ENCODE assay signal across 26 cellular contexts in the genomic region with DNA sequence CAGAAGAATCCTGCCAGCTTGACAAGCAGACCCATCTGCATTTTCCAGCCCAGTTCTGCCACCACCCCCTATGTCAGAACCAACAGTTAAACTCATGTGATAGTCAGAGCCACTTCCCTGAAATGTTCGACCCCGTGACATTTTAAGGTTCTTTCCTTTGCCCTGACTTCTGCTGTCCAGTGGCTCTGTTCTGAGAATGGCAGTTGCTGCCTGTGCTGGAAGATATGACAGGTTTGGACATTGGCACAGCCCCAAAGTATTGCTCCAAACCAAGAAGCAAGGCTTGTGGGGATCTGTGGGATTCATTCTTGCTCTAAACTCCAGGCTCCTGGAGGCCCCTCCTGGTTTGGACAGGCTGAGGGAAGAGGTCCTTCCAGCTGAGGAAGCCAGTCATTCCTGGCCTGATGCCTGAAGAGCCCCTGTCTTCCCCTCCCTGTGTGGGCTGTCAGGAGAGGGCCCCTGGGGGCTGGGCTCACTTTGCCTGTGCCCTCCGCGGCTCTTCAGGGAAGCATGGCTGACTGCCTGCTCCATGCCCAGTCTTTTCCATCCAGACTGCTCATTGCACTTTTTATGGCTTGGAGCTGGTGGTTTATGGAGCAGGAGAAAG.
DNase-seq lines count a peak whose midpoint lies in the region; ATAC-seq and TF ChIP-seq lines count a peak whose summit lies in the region.
"Had no signal": no experiment of that assay in that cellular context is flagged by ENCODE, and none has a peak within 500 bp of the region (broad histone marks: within the 10 kb centered on the region; RNA-seq: fewer than 3 reads in every experiment).

No MANE protein-coding gene starts in this region.

- intact Hi-C loops in Right ventricle myocardium inferior (cut with DNase I) = no loop called here
- intact Hi-C loops in heart right ventricle (cut with DNase I) = no loop called here
- intact Hi-C loops in activated T-helper 2 cell treated with anti-CD3 and anti-CD28 coated beads, Interferon-gamma antibody, Interleukin-2, Interleukin-4, amounts not matched to agents 10 μg/mL and 5 μg/mL and 100 μg/mL, durations not matched to agents 14 hours and 24 hours and 36 hours (cut with micrococcal nuclease) = no loop called here
- intact Hi-C loops in activated CD4-positive, alpha-beta memory T cell treated with anti-CD3 and anti-CD28 coated beads for 36 hours (cut with micrococcal nuclease) = no loop called here

- H3K4me1 ChIP-seq in heart right ventricle = peaks cover 0 to 16% (median 0%) of the 10 kb centered on the region in 9 donors
- H3K4me1 ChIP-seq: A549, foreskin keratinocyte had no signal

- no peak overlapping the region for H3K4me3 Mint-ChIP-seq in activated T-helper 2 cell treated with anti-CD3 and anti-CD28 coated beads, Interferon-gamma antibody, Interleukin-2, Interleukin-4, amounts not matched to agents 10 μg/mL and 5 μg/mL and 100 μg/mL, durations not matched to agents 14 hours and 24 hours and 36 hours (ENCODE audit: low read depth)
- H3K4me3 Mint-ChIP-seq in mesothelial cell of epicardium = no peak overlapping the region
- H3K4me3 Mint-ChIP-seq in stimulated activated effector memory CD8-positive, alpha-beta T cell treated with anti-CD3 and anti-CD28 coated beads, Interleukin-12 subunit alpha, Interleukin-12 subunit beta, amount 100 ng/mL, for 72 hours = no peak overlapping the region
- H3K4me3 Mint-ChIP-seq in activated CD4-positive, alpha-beta memory T cell treated with anti-CD3 and anti-CD28 coated beads for 36 hours = no peak overlapping the region
- H3K4me3 Mint-ChIP-seq: activated CD4-positive, alpha-beta T cell treated with anti-CD3 and anti-CD28 coated beads, Interleukin-2, amount 10 ng/mL, durations not matched to agents 7 days and 5 days; activated T-cell treated with anti-CD3 and anti-CD28 coated beads, Interleukin-2, amount 50 U/mL, for 24 hours; CD4-positive, alpha-beta T cell; memory B cell; stimulated activated memory B cell treated with anti-CD40 and anti-IgM and Interleukin-4, amounts not matched to agents 10 μg/mL and 1 μg/mL and 100 μg/mL, for 72 hours had no signal

- H3K9me3 Mint-ChIP-seq in activated T-helper 2 cell treated with anti-CD3 and anti-CD28 coated beads, Interferon-gamma antibody, Interleukin-2, Interleukin-4, amounts not matched to agents 10 μg/mL and 5 μg/mL and 100 μg/mL, durations not matched to agents 14 hours and 24 hours and 36 hours = no peaks in the 10 kb centered on the region
- no peaks in the 10 kb centered on the region for H3K9me3 Mint-ChIP-seq in mesothelial cell of epicardium
- no peaks in the 10 kb centered on the region for H3K9me3 Mint-ChIP-seq in stimulated activated effector memory CD8-positive, alpha-beta T cell treated with anti-CD3 and anti-CD28 coated beads, Interleukin-12 subunit alpha, Interleukin-12 subunit beta, amount 100 ng/mL, for 72 hours
- H3K9me3 Mint-ChIP-seq in activated CD4-positive, alpha-beta memory T cell treated with anti-CD3 and anti-CD28 coated beads for 36 hours = no peaks in the 10 kb centered on the region
- H3K9me3 Mint-ChIP-seq: CD4-positive, alpha-beta T cell; memory B cell; stimulated activated memory B cell treated with anti-CD40 and anti-IgM and Interleukin-4, amounts not matched to agents 10 μg/mL and 1 μg/mL and 100 μg/mL, for 72 hours had no signal

- H3K4me3 ChIP-seq in heart right ventricle = no peak overlapping the region
- H3K4me3 ChIP-seq: A549, esophagus squamous epithelium, SJCRH30 had no signal

- no peaks in the 10 kb centered on the region for H3K27me3 Mint-ChIP-seq in activated T-helper 2 cell treated with anti-CD3 and anti-CD28 coated beads, Interferon-gamma antibody, Interleukin-2, Interleukin-4, amounts not matched to agents 10 μg/mL and 5 μg/mL and 100 μg/mL, durations not matched to agents 14 hours and 24 hours and 36 hours (ENCODE audit: low read depth)
- H3K27me3 Mint-ChIP-seq in mesothelial cell of epicardium (ENCODE audit: low read depth) = peaks cover 3% of the 10 kb centered on the region
- H3K27me3 Mint-ChIP-seq in activated CD4-positive, alpha-beta memory T cell treated with anti-CD3 and anti-CD28 coated beads for 36 hours = no peaks in the 10 kb centered on the region
- H3K27me3 Mint-ChIP-seq: activated CD4-positive, alpha-beta T cell treated with anti-CD3 and anti-CD28 coated beads, Interleukin-2, amount 10 ng/mL, durations not matched to agents 7 days and 5 days; activated T-cell treated with anti-CD3 and anti-CD28 coated beads, Interleukin-2, amount 50 U/mL, for 24 hours; CD4-positive, alpha-beta T cell had no signal

- WGBS in heart right ventricle, 2 donors = 47 to 60% methylated on average over 4 of the region's 4 CpGs

- CTCF ChIA-PET in activated CD4-positive, alpha-beta memory T cell treated with anti-CD3 and anti-CD28 coated beads for 36 hours (lab: Charles Lee) = no interaction called here

- ATAC-seq in Right ventricle myocardium inferior (no peak), heart right ventricle (no peak)
- no peak for ATAC-seq in stimulated activated effector memory CD8-positive, alpha-beta T cell treated with anti-CD3 and anti-CD28 coated beads, Interleukin-12 subunit alpha, Interleukin-12 subunit beta, amount 100 ng/mL, for 72 hours
- ATAC-seq: A549; foreskin keratinocyte; HCT116; stimulated activated memory B cell treated with anti-CD40 and anti-IgM and Interleukin-4, amounts not matched to agents 10 μg/mL and 1 μg/mL and 100 μg/mL, for 72 hours had no signal

- H3K36me3 ChIP-seq in heart right ventricle = no peaks in the 10 kb centered on the region
- H3K36me3 ChIP-seq: esophagus squamous epithelium, SJCRH30 had no signal

- no peaks in the 10 kb centered on the region for H3K36me3 Mint-ChIP-seq in activated T-helper 2 cell treated with anti-CD3 and anti-CD28 coated beads, Interferon-gamma antibody, Interleukin-2, Interleukin-4, amounts not matched to agents 10 μg/mL and 5 μg/mL and 100 μg/mL, durations not matched to agents 14 hours and 24 hours and 36 hours (ENCODE audit: low read depth)
- no peaks in the 10 kb centered on the region for H3K36me3 Mint-ChIP-seq in mesothelial cell of epicardium
- no peaks in the 10 kb centered on the region for H3K36me3 Mint-ChIP-seq in stimulated activated effector memory CD8-positive, alpha-beta T cell treated with anti-CD3 and anti-CD28 coated beads, Interleukin-12 subunit alpha, Interleukin-12 subunit beta, amount 100 ng/mL, for 72 hours
- no peaks in the 10 kb centered on the region for H3K36me3 Mint-ChIP-seq in activated CD4-positive, alpha-beta memory T cell treated with anti-CD3 and anti-CD28 coated beads for 36 hours
- H3K36me3 Mint-ChIP-seq: memory B cell; stimulated activated memory B cell treated with anti-CD40 and anti-IgM and Interleukin-4, amounts not matched to agents 10 μg/mL and 1 μg/mL and 100 μg/mL, for 72 hours had no signal

- DNase-seq in Right ventricle myocardium inferior (ENCODE audit: missing footprints) (peak; percentile 9), heart right ventricle (no peak), mesothelial cell of epicardium (ENCODE audit: low spot score in 2 of 2, unreplicated experiment in 2 of 2) (no peak), ureter (ENCODE audit: low spot score) (no peak), NCI-H1694 (lab: John Stamatoyannopoulos, UW) (no peak)
- no peak for DNase-seq in activated T-helper 2 cell treated with anti-CD3 and anti-CD28 coated beads, Interferon-gamma antibody, Interleukin-2, Interleukin-4, amounts not matched to agents 10 μg/mL and 5 μg/mL and 100 μg/mL, durations not matched to agents 14 hours and 24 hours and 36 hours (ENCODE audit: low spot score)
- no peak for DNase-seq in stimulated activated effector memory CD8-positive, alpha-beta T cell treated with anti-CD3 and anti-CD28 coated beads, Interleukin-12 subunit alpha, Interleukin-12 subunit beta, amount 100 ng/mL, for 72 hours (ENCODE audit: low spot score in 2 of 2)
- no peak for DNase-seq in activated CD4-positive, alpha-beta memory T cell treated with anti-CD3 and anti-CD28 coated beads for 36 hours
- DNase-seq: activated CD4-positive, alpha-beta T cell treated with anti-CD3 and anti-CD28 coated beads, Interleukin-2, amount 10 ng/mL, durations not matched to agents 7 days and 5 days; activated naive CD4-positive, alpha-beta T cell; activated T-cell treated with anti-CD3 and anti-CD28 coated beads, Interleukin-2, amount 50 U/mL, for 24 hours; CD4-positive, alpha-beta T cell; esophagus squamous epithelium; foreskin keratinocyte; IMR-90; kidney; NCI-H146; NCI-H446 treated with DMSO at 0.1 percent for 48 hours; NCI-H774; stimulated activated CD4-positive, alpha-beta T cell treated with anti-CD3 and anti-CD28 coated beads, Interleukin-15, amount 100 ng/mL, for 24 hours; SW 1271 had no signal

- H3K4me1 Mint-ChIP-seq in activated T-helper 2 cell treated with anti-CD3 and anti-CD28 coated beads, Interferon-gamma antibody, Interleukin-2, Interleukin-4, amounts not matched to agents 10 μg/mL and 5 μg/mL and 100 μg/mL, durations not matched to agents 14 hours and 24 hours and 36 hours (ENCODE audit: low read depth) = peaks cover 20% of the 10 kb centered on the region
- H3K4me1 Mint-ChIP-seq in mesothelial cell of epicardium = peaks cover 47% of the 10 kb centered on the region
- H3K4me1 Mint-ChIP-seq in stimulated activated effector memory CD8-positive, alpha-beta T cell treated with anti-CD3 and anti-CD28 coated beads, Interleukin-12 subunit alpha, Interleukin-12 subunit beta, amount 100 ng/mL, for 72 hours = peaks cover 23% of the 10 kb centered on the region
- peaks cover 21% of the 10 kb centered on the region for H3K4me1 Mint-ChIP-seq in activated CD4-positive, alpha-beta memory T cell treated with anti-CD3 and anti-CD28 coated beads for 36 hours (ENCODE audit: low read depth)
- H3K4me1 Mint-ChIP-seq: stimulated activated memory B cell treated with anti-CD40 and anti-IgM and Interleukin-4, amounts not matched to agents 10 μg/mL and 1 μg/mL and 100 μg/mL, for 72 hours had no signal

- POLR2A ChIA-PET in activated CD4-positive, alpha-beta memory T cell treated with anti-CD3 and anti-CD28 coated beads for 36 hours (lab: Charles Lee) = no interaction called here

- no peak overlapping the region for H3K27ac ChIP-seq in heart right ventricle
- H3K27ac ChIP-seq: A549, esophagus squamous epithelium, foreskin keratinocyte, SJCRH30 had no signal

- TF ChIP-seq CTCF in heart right ventricle (IDR thresholded peaks at IDR 0.05) = no peak
- no peak for TF ChIP-seq CTCF in mesothelial cell of epicardium (IDR thresholded peaks at IDR 0.05; ENCODE audit: unreplicated experiment)

- H3K27me3 ChIP-seq in heart right ventricle = no peaks in the 10 kb centered on the region
- H3K27me3 ChIP-seq: esophagus squamous epithelium, foreskin keratinocyte, SJCRH30 had no signal

- no peaks in the 10 kb centered on the region for H3K9me3 ChIP-seq in heart right ventricle
- H3K9me3 ChIP-seq: A549, esophagus squamous epithelium, SJCRH30 had no signal

- H3K27ac Mint-ChIP-seq in activated T-helper 2 cell treated with anti-CD3 and anti-CD28 coated beads, Interferon-gamma antibody, Interleukin-2, Interleukin-4, amounts not matched to agents 10 μg/mL and 5 μg/mL and 100 μg/mL, durations not matched to agents 14 hours and 24 hours and 36 hours = peak overlapping the region; percentile 33
- H3K27ac Mint-ChIP-seq in mesothelial cell of epicardium = peak overlapping the region; percentile 74
- H3K27ac Mint-ChIP-seq in stimulated activated effector memory CD8-positive, alpha-beta T cell treated with anti-CD3 and anti-CD28 coated beads, Interleukin-12 subunit alpha, Interleukin-12 subunit beta, amount 100 ng/mL, for 72 hours = peak overlapping the region; percentile 60
- H3K27ac Mint-ChIP-seq in activated CD4-positive, alpha-beta memory T cell treated with anti-CD3 and anti-CD28 coated beads for 36 hours = no peak overlapping the region
- H3K27ac Mint-ChIP-seq: activated CD4-positive, alpha-beta T cell treated with anti-CD3 and anti-CD28 coated beads, Interleukin-2, amount 10 ng/mL, durations not matched to agents 7 days and 5 days; activated T-cell treated with anti-CD3 and anti-CD28 coated beads, Interleukin-2, amount 50 U/mL, for 24 hours; CD4-positive, alpha-beta T cell; memory B cell; stimulated activated memory B cell treated with anti-CD40 and anti-IgM and Interleukin-4, amounts not matched to agents 10 μg/mL and 1 μg/mL and 100 μg/mL, for 72 hours had no signal
